In genomic region chr5:122500245-122501086, GRCh38 we compare ENCODE assay signal across 8 cellular contexts.
A peak's percentile ranks its signal among the peaks of the same experiment; 100 is the strongest.
DNase-seq lines count a peak whose midpoint lies in the region; ATAC-seq and FAIRE-seq lines count a peak whose summit lies in the region.

No MANE protein-coding gene starts in this region.

- ATAC-seq in Right ventricle myocardium superior (ENCODE audit: poor library complexity): peak; percentile 82

- no peak for FAIRE-seq in GM19239 (lab: Jason Lieb, UNC)

- intact Hi-C loops in Right ventricle myocardium superior (cut with DNase I): loop anchor here (10.0 kb wide), 1 partner anchor 844 kb away; no protein-coding TSS in a partner anchor

- DNase-seq in DMS79 treated with DMSO at 0.1 percent for 48 hours (lab: John Stamatoyannopoulos, UW) (peak; percentile 3), DMS79 (lab: John Stamatoyannopoulos, UW) (no peak), HPDE6-E6E7 (ENCODE audit: extremely low spot score) (peak; percentile 53), T1000 (lab: John Stamatoyannopoulos, UW) (peak; percentile 22), Right ventricle myocardium superior (no peak), renal cortical epithelial cell (ENCODE audit: low read depth) (peak; percentile 42), GM19239 (ENCODE audit: insufficient read length, low spot score) (no peak), NCI-H2029 (lab: John Stamatoyannopoulos, UW) (no peak)

Comparison
In these comparisons a context has a peak if more than half of its experiments do, and no peak if none do; other contexts are left out.
1. DNase-seq: peak in DMS79 treated with DMSO at 0.1 percent for 48 hours (single experiment), HPDE6-E6E7 (single experiment), T1000 (single experiment) and renal cortical epithelial cell (single experiment); none in DMS79 (single experiment), Right ventricle myocardium superior (single experiment), GM19239 (single experiment) and NCI-H2029 (single experiment).